ENCODE assay signal across 8 cellular contexts in the genomic region with DNA sequence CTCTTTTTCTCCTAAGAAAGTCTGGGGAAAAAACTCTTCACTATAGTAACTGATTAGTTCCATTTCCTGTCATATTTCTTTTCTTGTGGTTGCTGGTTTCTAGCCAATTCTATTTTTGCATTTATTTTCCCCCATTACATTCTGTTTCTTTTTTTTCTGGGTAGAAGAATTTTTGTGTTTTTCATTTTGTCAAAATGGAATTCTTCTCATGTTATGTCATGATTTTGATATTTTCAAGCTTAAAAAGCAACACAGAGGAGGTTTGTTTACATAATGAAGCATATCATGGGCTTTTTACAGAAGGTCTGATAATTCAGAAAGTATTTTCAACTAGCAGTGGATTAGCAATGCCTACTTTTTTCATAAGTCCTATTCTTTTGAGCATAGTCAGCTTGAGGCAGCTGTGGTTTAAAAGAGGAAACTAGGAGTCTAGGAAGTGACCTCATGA.
DNase-seq lines count a peak whose midpoint lies in the region; ATAC-seq and TF ChIP-seq lines count a peak whose summit lies in the region.

No MANE protein-coding gene starts in this region.

- no TSS peak for BruUV-seq in A673 (replicated peaks; lab: Mats Ljungman, UMichigan)

- peak overlapping the region; percentile 7 for H3K4me3 ChIP-seq in A673 (ENCODE audit: low read depth, low read length, poor library complexity, severe bottlenecking)
- peak overlapping the region in 1 of 2 experiments; percentile 11; a peak in 1 of 4 replicates for H3K4me3 ChIP-seq in SK-N-SH (ENCODE audit: low read depth in 2 of 2, low read length in 1 of 2)
- no peak overlapping the region for H3K4me3 ChIP-seq in hepatocyte
- no peak overlapping the region for H3K4me3 ChIP-seq in vagina

- H3K9me2 ChIP-seq in SK-N-SH (no peaks in the 10 kb centered on the region), hepatocyte (replicated peaks; ENCODE audit: insufficient read depth) (no peaks in the 10 kb centered on the region)

- peak in 1 of 2 experiments; percentile 86; a peak in 2 of 4 replicates for TF ChIP-seq EP300 in SK-N-SH (IDR thresholded peaks at IDR 0.05; ENCODE audit: borderline replicate concordance in 1 of 2, low read depth in 1 of 2, low read length in 1 of 2)

- no peak for TF ChIP-seq POLR2A in vagina (IDR thresholded peaks at IDR 0.05)

- ATAC-seq in GM21825 (IDR thresholded peaks at IDR 0.05; ENCODE audit: unreplicated experiment) (peak; percentile 40), HG03108 (IDR thresholded peaks at IDR 0.05; ENCODE audit: unreplicated experiment) (no peak), GM21526 (IDR thresholded peaks at IDR 0.05; ENCODE audit: low FRiP score, unreplicated experiment) (no peak)

- POLR2A ChIA-PET in A673 (lab: Charles Lee; ENCODE audit: low non-redundant PET) (no interaction called here), SK-N-SH (lab: Yijun Ruan, JAX) (no interaction called here)

- no peaks in the 10 kb centered on the region for H3K9me3 ChIP-seq in A673 (ENCODE audit: low read depth, low read length, poor library complexity, severe bottlenecking)
- no peaks in the 10 kb centered on the region for H3K9me3 ChIP-seq in SK-N-SH
- no peaks in the 10 kb centered on the region for H3K9me3 ChIP-seq in hepatocyte (ENCODE audit: low read depth)
- H3K9me3 ChIP-seq in vagina, result no peaks in the 10 kb centered on the region

- no peaks in the 10 kb centered on the region for H3K27me3 ChIP-seq in A673 (replicated peaks; ENCODE audit: insufficient read depth, low read depth, low read length, poor library complexity)
- H3K27me3 ChIP-seq in SK-N-SH (ENCODE audit: insufficient read depth), result no peaks in the 10 kb centered on the region
- H3K27me3 ChIP-seq in hepatocyte, result no peaks in the 10 kb centered on the region
- H3K27me3 ChIP-seq in vagina, result no peaks in the 10 kb centered on the region

- H3K36me3 ChIP-seq in A673 (ENCODE audit: insufficient read depth, low read length, poor library complexity, severe bottlenecking) (no peaks in the 10 kb centered on the region), SK-N-SH (replicated peaks in 1 of 2; ENCODE audit: control insufficient read depth in 1 of 2, insufficient read depth in 2 of 2, low read length in 1 of 2) (peaks cover 0 to 3% of the 10 kb centered on the region in 2 experiments), hepatocyte (replicated peaks; ENCODE audit: insufficient read depth, low read depth) (no peaks in the 10 kb centered on the region), vagina (no peaks in the 10 kb centered on the region)

- H3K4me2 ChIP-seq in SK-N-SH (peak overlapping the region; percentile 53; the same call in 1 of the 2 replicates), hepatocyte (peak overlapping the region; percentile 38)

- DNase-seq in A673 (ENCODE audit: low spot score) (peak; percentile 70), SK-N-SH (no peak), hepatocyte (ENCODE audit: low spot score) (no peak), G401 (ENCODE audit: low spot score) (no peak), vagina (ENCODE audit: extremely low spot score in 2 of 2) (no peak)

- H3K27ac ChIP-seq in A673 (ENCODE audit: low read depth, low read length, poor library complexity, severe bottlenecking), result peak overlapping the region; percentile 52
- peak overlapping the region; percentile 53 to 96; a peak in 3 of 4 replicates for H3K27ac ChIP-seq in SK-N-SH (ENCODE audit: low read depth in 2 of 2, low read length in 1 of 2)
- peak overlapping the region; percentile 3 for H3K27ac ChIP-seq in hepatocyte
- no peak overlapping the region for H3K27ac ChIP-seq in vagina

- no peaks in the 10 kb centered on the region for H3K79me2 ChIP-seq in SK-N-SH (ENCODE audit: insufficient read depth)
- H3K79me2 ChIP-seq in hepatocyte, result no peaks in the 10 kb centered on the region

- no peak for TF ChIP-seq RAD21 in SK-N-SH (IDR thresholded peaks at IDR 0.05; ENCODE audit: low read length)

- H4K20me1 ChIP-seq in SK-N-SH (ENCODE audit: insufficient read depth) (no peaks in the 10 kb centered on the region), hepatocyte (ENCODE audit: insufficient read depth, poor library complexity, severe bottlenecking) (no peaks in the 10 kb centered on the region)

- H3K4me1 ChIP-seq in A673 (ENCODE audit: insufficient read depth, low read length, poor library complexity, severe bottlenecking) (peaks cover 45% of the 10 kb centered on the region), SK-N-SH (ENCODE audit: control insufficient read depth in 1 of 2, insufficient read depth in 2 of 2, low read depth in 1 of 2, low read length in 1 of 2) (peaks cover 0 to 31% of the 10 kb centered on the region in 2 experiments), hepatocyte (ENCODE audit: insufficient read depth) (peaks cover 4% of the 10 kb centered on the region), vagina (no peaks in the 10 kb centered on the region)

- peak overlapping the region; percentile 54; the same call in 1 of the 2 replicates for H3K9ac ChIP-seq in SK-N-SH

- H2AFZ ChIP-seq in SK-N-SH (ENCODE audit: low read depth), result no peak overlapping the region
- no peak overlapping the region for H2AFZ ChIP-seq in hepatocyte

- peaks cover 25% of the 10 kb centered on the region for H3F3A ChIP-seq in SK-N-SH (replicated peaks; ENCODE audit: insufficient read depth)

- TF ChIP-seq CTCF in A673 (conservative IDR thresholded peaks at IDR 0.05; ENCODE audit: low read depth, low read length) (no peak), SK-N-SH (IDR thresholded peaks at IDR 0.05) (no peak), hepatocyte (IDR thresholded peaks at IDR 0.05; ENCODE audit: poor library complexity) (no peak), vagina (IDR thresholded peaks at IDR 0.05) (no peak)

- CTCF ChIA-PET in A673 (lab: Charles Lee), result no interaction called here
- CTCF ChIA-PET in SK-N-SH (lab: Yijun Ruan, JAX), result interaction anchor here (0.5 kb wide), 1 partner anchor 31 kb away, joined by 3 read pairs; no protein-coding TSS in a partner anchor

- in situ Hi-C loops in G401 (cut with HindIII; ENCODE audit: low sequenced_read_pairs), result no loop called here

- intact Hi-C loops in A673 (cut with micrococcal nuclease; ENCODE audit: unreplicated experiment) (no loop called here), vagina (cut with DNase I) (no loop called here)

TF ChIP-seq in SK-N-SH, 30 proteins besides CTCF, POLR2A, EP300 and RAD21:
- TF ChIP-seq PBX3 (IDR thresholded peaks at IDR 0.05) (peak; percentile 77), MEF2A (IDR thresholded peaks at IDR 0.05; ENCODE audit: borderline replicate concordance, low read depth) (peak; percentile 99), TCF12 (IDR thresholded peaks at IDR 0.05) (peak; percentile 89), YY1 (IDR thresholded peaks at IDR 0.05; ENCODE audit: low read depth) (0 out of 2 replicates have a peak, but pooled peaks have one; percentile 44), FOSL2 (IDR thresholded peaks at IDR 0.05; ENCODE audit: borderline replicate concordance, low read depth) (0 out of 2 replicates have a peak, but pooled peaks have one; percentile 49), RCOR1 (IDR thresholded peaks at IDR 0.05; ENCODE audit: low read length) (no peak), RXRA (IDR thresholded peaks at IDR 0.05; ENCODE audit: borderline replicate concordance, low read depth) (peak; percentile 54), JUND (IDR thresholded peaks at IDR 0.05) (peak; percentile 85), NFIC (IDR thresholded peaks at IDR 0.05; ENCODE audit: borderline replicate concordance) (peak; percentile 95), EZH2phosphoT487 (IDR thresholded peaks at IDR 0.05; ENCODE audit: borderline replicate concordance, low read depth) (no peak), GABPA (IDR thresholded peaks at IDR 0.05; ENCODE audit: low read depth) (no peak; the same call in 1 of the 2 replicates), FOXM1 (IDR thresholded peaks at IDR 0.05; ENCODE audit: low read depth) (peak; percentile 72; the same call in 1 of the 2 replicates), ELF1 (IDR thresholded peaks at IDR 0.05) (no peak), TAF1 (IDR thresholded peaks at IDR 0.05; ENCODE audit: borderline replicate concordance, low read depth, low read length) (no peak), TEAD4 (IDR thresholded peaks at IDR 0.05; ENCODE audit: borderline replicate concordance, insufficient read depth) (peak; percentile 95), POLR2AphosphoS5 (IDR thresholded peaks at IDR 0.05; ENCODE audit: low read depth, low read length) (peak; percentile 54; the same call in 1 of the 2 replicates)
- TF ChIP-seq, protein P1, sequence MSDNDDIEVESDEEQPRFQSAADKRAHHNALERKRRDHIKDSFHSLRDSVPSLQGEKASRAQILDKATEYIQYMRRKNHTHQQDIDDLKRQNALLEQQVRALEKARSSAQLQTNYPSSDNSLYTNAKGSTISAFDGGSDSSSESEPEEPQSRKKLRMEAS (IDR thresholded peaks at IDR 0.05; ENCODE audit: low read depth), result no peak; the same call in 1 of the 2 replicates
- TF ChIP-seq, protein P2, sequence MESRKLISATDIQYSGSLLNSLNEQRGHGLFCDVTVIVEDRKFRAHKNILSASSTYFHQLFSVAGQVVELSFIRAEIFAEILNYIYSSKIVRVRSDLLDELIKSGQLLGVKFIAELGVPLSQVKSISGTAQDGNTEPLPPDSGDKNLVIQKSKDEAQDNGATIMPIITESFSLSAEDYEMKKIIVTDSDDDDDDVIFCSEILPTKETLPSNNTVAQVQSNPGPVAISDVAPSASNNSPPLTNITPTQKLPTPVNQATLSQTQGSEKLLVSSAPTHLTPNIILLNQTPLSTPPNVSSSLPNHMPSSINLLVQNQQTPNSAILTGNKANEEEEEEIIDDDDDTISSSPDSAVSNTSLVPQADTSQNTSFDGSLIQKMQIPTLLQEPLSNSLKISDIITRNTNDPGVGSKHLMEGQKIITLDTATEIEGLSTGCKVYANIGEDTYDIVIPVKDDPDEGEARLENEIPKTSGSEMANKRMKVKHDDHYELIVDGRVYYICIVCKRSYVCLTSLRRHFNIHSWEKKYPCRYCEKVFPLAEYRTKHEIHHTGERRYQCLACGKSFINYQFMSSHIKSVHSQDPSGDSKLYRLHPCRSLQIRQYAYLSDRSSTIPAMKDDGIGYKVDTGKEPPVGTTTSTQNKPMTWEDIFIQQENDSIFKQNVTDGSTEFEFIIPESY (IDR thresholded peaks at IDR 0.05; ENCODE audit: borderline replicate concordance, low read depth), result 0 out of 2 replicates have a peak, but pooled peaks have one; percentile 58
